Comparison of ENCODE assay signal across 8 cellular contexts in genomic region chr3:56855856-56856538, GRCh38. TPM values are rescaled to one million over a fixed set of nuclear protein-coding genes. Genes with fewer than 3 reads are reported as not detected.
DNase-seq lines count a peak whose midpoint lies in the region; ATAC-seq and TF ChIP-seq lines count a peak whose summit lies in the region.

No MANE protein-coding gene starts in this region.

- peak; percentile 6 for DNase-seq in DMS153 (lab: John Stamatoyannopoulos, UW)
- no peak for DNase-seq in DMS153 treated with DMSO at 0.1 percent for 48 hours (lab: John Stamatoyannopoulos, UW; ENCODE audit: unreplicated experiment)
- peak; percentile 20 for DNase-seq in NT2/D1 (ENCODE audit: low read depth, low spot score)
- DNase-seq in astrocyte of the spinal cord (ENCODE audit: low read depth, low spot score): no peak
- peak; percentile 36 to 78 for DNase-seq in left lung
- no peak for DNase-seq in type B pancreatic cell (ENCODE audit: extremely low spot score, unreplicated experiment)
- DNase-seq in GOT3 (lab: John Stamatoyannopoulos, UW): no peak

- H3K36me3 ChIP-seq in NT2/D1 (ENCODE audit: insufficient read depth, insufficient read length, low read length): no peaks in the 10 kb centered on the region
- H3K36me3 ChIP-seq in left lung: no peaks in the 10 kb centered on the region

- intact Hi-C loops in left lung (cut with DNase I): no loop called here

- H3K27me3 ChIP-seq in NT2/D1 (ENCODE audit: insufficient read depth, insufficient read length) (no peaks in the 10 kb centered on the region), left lung (no peaks in the 10 kb centered on the region)

- H3K4me3 ChIP-seq in NT2/D1 (ENCODE audit: insufficient read length, low read depth) (no peak overlapping the region), astrocyte of the spinal cord (ENCODE audit: low read depth, low read length) (no peak overlapping the region), left lung (no peak overlapping the region)

- H3K4me1 ChIP-seq in NT2/D1 (ENCODE audit: insufficient read depth, insufficient read length): peaks cover 4% of the 10 kb centered on the region
- no peaks in the 10 kb centered on the region for H3K4me1 ChIP-seq in left lung

- H3K9me3 ChIP-seq in NT2/D1 (ENCODE audit: insufficient read depth, low read length) (no peaks in the 10 kb centered on the region), left lung (no peaks in the 10 kb centered on the region)

- H3K36me3 Mint-ChIP-seq in type B pancreatic cell: no peaks in the 10 kb centered on the region

- H3K4me1 Mint-ChIP-seq in type B pancreatic cell (ENCODE audit: unreplicated experiment): peaks cover 40% of the 10 kb centered on the region

- peaks cover 4% of the 10 kb centered on the region for H3K9me3 Mint-ChIP-seq in type B pancreatic cell

- H3K27me3 Mint-ChIP-seq in type B pancreatic cell: no peaks in the 10 kb centered on the region

- H3K4me3 Mint-ChIP-seq in type B pancreatic cell: no peak overlapping the region

- no peak overlapping the region for H3K27ac Mint-ChIP-seq in type B pancreatic cell

- H3K27ac ChIP-seq in left lung: no peak overlapping the region

- peak; percentile 64 for TF ChIP-seq CTCF in astrocyte of the spinal cord (IDR thresholded peaks at IDR 0.05; ENCODE audit: low read depth, low read length)
- TF ChIP-seq CTCF in left lung (IDR thresholded peaks at IDR 0.05): peak; percentile 29 to 52
- TF ChIP-seq CTCF in type B pancreatic cell (conservative IDR thresholded peaks at IDR 0.05): peak; percentile 75

- in situ Hi-C loops in astrocyte of the spinal cord (cut with HindIII; ENCODE audit: low sequenced_read_pairs): no loop called here

- H3K9ac ChIP-seq in NT2/D1 (ENCODE audit: insufficient read length, low read depth): no peak overlapping the region

- ATAC-seq in left lung (peak; percentile 41), HG03159 (IDR thresholded peaks at IDR 0.05; ENCODE audit: unreplicated experiment) (no peak)

RNA-seq across cellular contexts. Expression of gene ARHGEF3, which starts 54.2 kb away (rescaled TPM):
- total RNA-seq in left lung (10 to 100 TPM; 24.1 to 34.1 TPM), type B pancreatic cell (ENCODE audit: low replicate concordance) (20.9 and 32.6 TPM in 2 replicates)

Comparison
In these comparisons a context has a peak if more than half of its experiments do, and no peak if none do; other contexts are left out.
1. DNase-seq: peak in DMS153 (single experiment), NT2/D1 (single experiment) and left lung (2 of 2); none in DMS153 treated with DMSO at 0.1 percent for 48 hours (single experiment), astrocyte of the spinal cord (single experiment), type B pancreatic cell (single experiment) and GOT3 (single experiment).
2. Peak in every context shown above with its lines, with median percentiles within 50 percentile points of each other: CTCF ChIP-seq.